In the genomic region with DNA sequence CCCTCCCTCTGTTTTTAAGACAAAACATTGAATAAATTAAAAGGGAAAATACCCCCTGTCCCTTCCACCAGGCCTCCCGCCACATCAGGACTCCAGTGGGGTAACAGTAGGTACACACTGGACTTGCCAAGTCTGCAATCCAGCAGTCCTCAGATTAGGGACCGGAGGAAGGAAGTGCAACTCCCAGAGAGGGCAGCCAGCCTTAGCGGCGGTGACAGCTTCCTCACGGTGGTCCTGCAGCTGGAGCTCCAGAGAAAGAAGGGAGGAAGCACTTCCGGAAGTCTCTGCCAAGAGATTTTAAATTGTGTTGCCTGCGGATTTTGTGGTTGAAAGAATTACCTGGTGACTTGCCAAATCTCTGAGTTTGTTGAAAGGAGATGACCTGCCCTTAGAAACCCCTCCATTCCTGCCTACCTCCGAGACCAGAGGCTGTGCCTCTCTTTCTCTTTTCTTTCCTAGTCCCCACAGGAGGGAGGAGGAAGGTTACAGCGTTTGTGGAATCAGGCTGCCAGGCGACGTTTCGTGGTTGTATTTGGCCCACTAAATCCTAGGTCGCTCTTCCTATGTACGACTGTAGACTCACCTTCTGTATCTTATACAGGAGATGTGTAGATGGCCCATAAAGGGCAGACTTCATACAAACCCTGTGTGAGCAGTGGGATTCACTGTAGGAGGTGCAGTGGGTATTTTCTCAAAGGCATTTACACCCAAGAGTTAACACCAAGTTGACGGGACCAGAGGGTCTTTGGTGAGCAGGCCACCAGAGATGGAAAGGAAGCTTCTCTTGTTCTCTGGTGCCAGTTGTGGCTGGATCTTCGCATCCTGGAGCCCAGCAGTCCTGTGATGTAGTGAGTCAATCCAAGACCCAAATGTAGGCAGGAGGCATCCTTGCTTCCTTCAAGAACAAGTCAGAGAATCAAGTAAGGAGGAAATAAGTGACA, we compare ENCODE assay signal across 1 cellular context.
TF ChIP-seq lines count a peak whose summit lies in the region.

No MANE protein-coding gene starts in this region.

TF ChIP-seq in H1, 55 proteins besides CTCF, POLR2A, EP300 and RAD21 (continued from another document):
- TF ChIP-seq SP4 (IDR thresholded peaks at IDR 0.05; ENCODE audit: low read length) = no peak
- TF ChIP-seq TBP (IDR thresholded peaks at IDR 0.05; ENCODE audit: low read depth, low read length) = no peak
- TF ChIP-seq EZH2 (IDR thresholded peaks at IDR 0.05; ENCODE audit: low read depth, low read length, severe bottlenecking) = peak; percentile 93
- peak; percentile 93; the same call in 1 of the 2 replicates for TF ChIP-seq CBX8 (IDR thresholded peaks at IDR 0.05; ENCODE audit: borderline replicate concordance, low read depth, low read length)
- no peak for TF ChIP-seq CREB1 (IDR thresholded peaks at IDR 0.05)
- TF ChIP-seq CTBP2 (IDR thresholded peaks at IDR 0.05; ENCODE audit: borderline replicate concordance, insufficient read depth, insufficient read length, low read length) = peak; percentile 93
- TF ChIP-seq TAF1 (IDR thresholded peaks at IDR 0.05; ENCODE audit: low read depth, low read length) = no peak
- TF ChIP-seq EGR1 (IDR thresholded peaks at IDR 0.05; ENCODE audit: borderline replicate concordance, low read depth, low read length) = no peak
- no peak for TF ChIP-seq SP2 (IDR thresholded peaks at IDR 0.05; ENCODE audit: low read length)
- no peak for TF ChIP-seq GTF2F1 (IDR thresholded peaks at IDR 0.05; ENCODE audit: borderline replicate concordance, low read depth, low read length)
- no peak for TF ChIP-seq YY1 (IDR thresholded peaks at IDR 0.05; ENCODE audit: low read depth, low read length)
- peak; percentile 96 for TF ChIP-seq SUZ12 (IDR thresholded peaks at IDR 0.05; ENCODE audit: low read length)
- no peak for TF ChIP-seq TCF12 (IDR thresholded peaks at IDR 0.05; ENCODE audit: low read depth, low read length)
- 0 out of 2 replicates have a peak, but pooled peaks have one; percentile 6 for TF ChIP-seq SP1 (IDR thresholded peaks at IDR 0.05; ENCODE audit: low read depth, low read length)
- no peak for TF ChIP-seq BACH1 (IDR thresholded peaks at IDR 0.05; ENCODE audit: low read length)
- no peak for TF ChIP-seq HDAC2 (IDR thresholded peaks at IDR 0.05; ENCODE audit: borderline replicate concordance in 1 of 2, low read depth in 2 of 2, low read length in 2 of 2)
